8 cellular contexts compared by ENCODE assay signal in the genomic region with DNA sequence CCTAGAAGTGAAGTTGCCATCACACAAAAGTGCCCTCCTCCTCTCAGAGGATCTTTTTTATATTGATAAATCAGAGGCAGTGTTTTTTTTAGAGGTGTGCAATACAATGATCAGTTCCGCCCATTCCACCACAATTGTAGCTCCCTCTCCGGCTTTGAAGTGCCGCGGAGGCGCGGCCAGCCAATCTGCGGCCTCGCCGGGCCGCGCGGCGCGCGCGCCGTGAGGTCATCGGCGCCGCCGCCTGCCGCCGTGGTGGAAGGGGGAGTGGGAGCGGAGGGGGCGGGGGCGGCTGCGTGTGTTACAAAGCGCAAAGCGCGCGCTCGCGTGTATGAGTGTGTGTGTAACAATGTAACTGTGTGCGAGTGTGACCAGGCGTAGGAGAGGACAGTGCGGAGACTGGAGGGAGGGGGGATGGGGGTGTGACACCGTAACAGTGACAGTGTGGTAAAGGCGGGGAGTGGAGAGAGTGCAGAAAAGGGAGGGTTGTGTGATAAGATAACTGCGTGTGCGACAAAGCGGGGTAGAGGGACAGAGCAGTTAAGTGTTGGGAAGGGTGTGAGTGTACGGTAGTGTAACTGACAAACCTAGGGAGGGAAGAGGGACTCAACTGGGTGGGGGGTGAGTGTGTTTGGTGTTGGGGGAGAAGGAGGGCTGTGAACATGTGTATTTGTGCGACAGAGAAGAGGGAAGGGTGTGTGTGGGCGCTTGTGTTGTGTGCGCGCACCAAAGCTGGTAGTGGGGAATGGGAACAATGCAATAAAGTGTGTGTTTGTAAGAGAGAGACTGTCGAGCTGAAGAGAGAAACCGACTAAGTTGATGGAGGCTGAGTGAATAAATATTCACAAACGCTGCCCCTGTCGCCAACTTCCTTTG. TPM values are rescaled to one million over a fixed set of nuclear protein-coding genes. Genes with fewer than 3 reads are reported as not detected.
DNase-seq lines count a peak whose midpoint lies in the region; ATAC-seq and TF ChIP-seq lines count a peak whose summit lies in the region.

A gene (minus strand): TSS at position 108 of the 873 bp plus-strand sequence. CDS start 88 bp downstream, at position 20.

- TF ChIP-seq CTCF in ovary (IDR thresholded peaks at IDR 0.05): no peak
- TF ChIP-seq CTCF in sigmoid colon (IDR thresholded peaks at IDR 0.05): no peak

- H3K4me1 ChIP-seq in esophagus (ENCODE audit: control insufficient read depth in 2 of 2, insufficient read depth in 2 of 2, low read length in 1 of 2): peaks cover 9 to 15% of the 10 kb centered on the region in 2 donors
- peaks cover 14% of the 10 kb centered on the region for H3K4me1 ChIP-seq in ovary (ENCODE audit: insufficient read depth)
- H3K4me1 ChIP-seq in sigmoid colon: peaks cover 0 to 41% (median 38%) of the 10 kb centered on the region in 4 donors

- H3K9me3 ChIP-seq in esophagus (ENCODE audit: control insufficient read depth in 2 of 2, insufficient read depth in 1 of 2, low read depth in 1 of 2, low read length in 1 of 2) (peaks cover 7 to 13% of the 10 kb centered on the region in 2 donors), ovary (no peaks in the 10 kb centered on the region), sigmoid colon (no peaks in the 10 kb centered on the region)

- intact Hi-C loops in ovary (cut with DNase I): no loop called here
- intact Hi-C loops in sigmoid colon (cut with DNase I): no loop called here

- in situ Hi-C loops in KBM-7 (cut with MboI; ENCODE audit: low pct_unique_long_range_greater_than_20kb, low sequenced_read_pairs): loop anchor here (25.0 kb wide), 2 partner anchors 450 to 725 kb away; no protein-coding TSS in a partner anchor

- WGBS in esophagus, 2 donors: 7% methylated on average over 50 of the region's 50 CpGs
- 3 to 7% (median 5%) methylated on average over 46 to 50 of the region's 50 CpGs for WGBS in ovary, 3 donors
- WGBS in sigmoid colon, 2 donors: 2 to 4% methylated on average over 50 of the region's 50 CpGs

- H3K36me3 ChIP-seq in esophagus (ENCODE audit: control insufficient read depth in 2 of 2, insufficient read depth in 2 of 2, low read length in 1 of 2) (no peaks in the 10 kb centered on the region), ovary (no peaks in the 10 kb centered on the region), sigmoid colon (no peaks in the 10 kb centered on the region)

- TF ChIP-seq EP300 in ovary (IDR thresholded peaks at IDR 0.05): no peak
- no peak for TF ChIP-seq EP300 in sigmoid colon (IDR thresholded peaks at IDR 0.05)

- peak within 1 kb of the TSS; percentile 14 to 59 for H3K4me3 ChIP-seq in esophagus (ENCODE audit: low read depth in 1 of 2, low read length in 2 of 2)
- peak within 1 kb of the TSS; percentile 16 for H3K4me3 ChIP-seq in ovary
- peak within 1 kb of the TSS in 2 of 4 donors; percentile 19 to 25 for H3K4me3 ChIP-seq in sigmoid colon

- peak; percentile 82 for DNase-seq in DMS153 (lab: John Stamatoyannopoulos, UW)
- peak; percentile 63 for DNase-seq in KBM-7
- DNase-seq in SW480 (ENCODE audit: low spot score): peak; percentile 75
- DNase-seq in ovary: no peak
- DNase-seq in foreskin melanocyte: no peak
- DNase-seq in sigmoid colon: no peak

- no peak for ATAC-seq in HG03460 (IDR thresholded peaks at IDR 0.05; ENCODE audit: unreplicated experiment)

- TF ChIP-seq POLR2A in ovary (IDR thresholded peaks at IDR 0.05) (no peak), sigmoid colon (IDR thresholded peaks at IDR 0.05) (no peak)

- H3K27me3 ChIP-seq in esophagus (ENCODE audit: control insufficient read depth in 1 of 2, insufficient read depth in 2 of 2, low read length in 2 of 2) (peaks cover 0 to 57% of the 10 kb centered on the region in 2 donors), ovary (no peaks in the 10 kb centered on the region), sigmoid colon (peaks cover 74 to 100% (median 99%) of the 10 kb centered on the region in 3 donors)

- H3K27ac ChIP-seq in esophagus (ENCODE audit: low read depth in 2 of 2, low read length in 1 of 2) (no peak within 1 kb of the TSS), ovary (no peak within 1 kb of the TSS), sigmoid colon (no peak within 1 kb of the TSS)

RNA-seq across cellular contexts. Expression of the gene that starts here (rescaled TPM):
- not detected for polyA plus RNA-seq in esophagus
- under 1 TPM in 1 of 7 donors, not detected in 6; 0.18 TPM for total RNA-seq in ovary
- not detected for polyA plus RNA-seq in ovary
- not detected for total RNA-seq in sigmoid colon
- not detected for polyA plus RNA-seq in sigmoid colon

Comparison
In these comparisons a context has a peak if more than half of its experiments do, and no peak if none do; other contexts are left out.
1. DNase-seq: peak in DMS153 (single experiment), KBM-7 (single experiment) and SW480 (single experiment); none in ovary (0 of 5), foreskin melanocyte (single experiment) and sigmoid colon (single experiment).